23 cellular contexts compared by ENCODE assay signal in the genomic region with DNA sequence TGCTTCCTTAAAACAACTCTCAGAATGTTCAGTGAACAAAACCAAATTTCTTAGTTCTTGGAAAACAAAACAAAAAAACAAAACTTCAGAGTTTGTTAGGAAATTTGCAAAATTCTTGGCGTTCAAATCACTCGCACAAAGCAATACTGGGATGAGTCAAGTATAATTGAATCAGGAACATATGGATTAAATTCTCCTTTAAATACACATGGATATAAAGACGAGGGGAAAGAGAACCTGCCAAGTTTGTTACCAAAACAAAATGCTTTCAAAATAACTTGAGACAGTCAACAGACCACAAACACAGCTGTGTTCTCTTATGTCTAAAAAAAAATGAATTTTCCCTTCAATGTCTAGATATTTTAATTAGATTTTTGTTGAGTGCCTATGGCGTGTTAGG.
"Had no signal": no experiment of that assay in that cellular context is flagged by ENCODE, and none has a peak within 500 bp of the region (broad histone marks: within the 10 kb centered on the region; RNA-seq: fewer than 3 reads in every experiment).

No MANE protein-coding gene starts in this region.

- H3K4me3 Mint-ChIP-seq: naive thymus-derived CD8-positive, alpha-beta T cell; nephron progenitor cell; stimulated activated naive CD8-positive, alpha-beta T cell treated with anti-CD3 and anti-CD28 coated beads, Interleukin-15, amount 100 ng/mL, for 72 hours had no signal

- H3K9me3 ChIP-seq: esophagus squamous epithelium, lower lobe of right lung, prostate gland, right atrium auricular region, suprapubic skin, transverse colon, upper lobe of right lung, vagina had no signal

- H3K9me3 Mint-ChIP-seq: stimulated activated naive CD8-positive, alpha-beta T cell treated with anti-CD3 and anti-CD28 coated beads, Interleukin-15, amount 100 ng/mL, for 72 hours had no signal

- H3K27ac Mint-ChIP-seq: naive thymus-derived CD8-positive, alpha-beta T cell; nephron progenitor cell; stimulated activated naive CD8-positive, alpha-beta T cell treated with anti-CD3 and anti-CD28 coated beads, Interleukin-15, amount 100 ng/mL, for 72 hours had no signal

- H3K4me1 ChIP-seq: prostate gland, right atrium auricular region, upper lobe of right lung had no signal

- H3K27me3 ChIP-seq: esophagus squamous epithelium, right atrium auricular region, suprapubic skin, transverse colon, upper lobe of right lung, vagina had no signal

- H3K27ac ChIP-seq: lower lobe of right lung, prostate gland, right atrium auricular region, suprapubic skin, transverse colon, upper lobe of right lung, vagina had no signal

- H3K36me3 ChIP-seq: esophagus squamous epithelium, lower lobe of right lung, prostate gland, right atrium auricular region, suprapubic skin, transverse colon, upper lobe of right lung, vagina had no signal

- H3K36me3 Mint-ChIP-seq: naive thymus-derived CD8-positive, alpha-beta T cell had no signal

- DNase-seq: cortex of kidney; effector CD8-positive, alpha-beta T cell; erythroblast; esophagus squamous epithelium; left ventricle myocardium superior; lower lobe of right lung; naive thymus-derived CD8-positive, alpha-beta T cell; nephron progenitor cell; nucleus accumbens; stimulated activated CD4-positive, alpha-beta T cell treated with anti-CD3 and anti-CD28 coated beads, Interleukin-12 subunit alpha, Interleukin-12 subunit beta, amount 100 ng/mL, for 4 hours; stimulated activated CD4-positive, alpha-beta T cell treated with anti-CD3 and anti-CD28 coated beads, Interleukin-1b, Interleukin-23, amount 100 ng/mL, for 48 hours; stimulated activated CD4-positive, alpha-beta T cell treated with anti-CD3 and anti-CD28 coated beads, Interleukin-4, amount 100 ng/mL, for 1 hour; stimulated activated CD8-positive, alpha-beta memory T cell treated with anti-CD3 and anti-CD28 coated beads, Interleukin-4, amount 100 ng/mL, for 48 hours; stimulated activated naive CD4-positive, alpha-beta T cell; stimulated activated naive CD8-positive, alpha-beta T cell treated with anti-CD3 and anti-CD28 coated beads, Interleukin-15, amount 100 ng/mL, for 72 hours; transverse colon; upper lobe of right lung had no signal

- H3K27me3 Mint-ChIP-seq: stimulated activated naive CD8-positive, alpha-beta T cell treated with anti-CD3 and anti-CD28 coated beads, Interleukin-15, amount 100 ng/mL, for 72 hours had no signal

- H3K4me2 ChIP-seq: smooth muscle cell had no signal

- H3K4me3 ChIP-seq: esophagus squamous epithelium, lower lobe of right lung, prostate gland, right atrium auricular region, smooth muscle cell, suprapubic skin, transverse colon, upper lobe of right lung, vagina had no signal

- ATAC-seq: left ventricle myocardium superior; lower lobe of right lung; naive thymus-derived CD8-positive, alpha-beta T cell; sciatic nerve; stimulated activated naive CD8-positive, alpha-beta T cell treated with anti-CD3 and anti-CD28 coated beads, Interleukin-15, amount 100 ng/mL, for 72 hours; upper lobe of right lung had no signal
